8 cellular contexts compared by ENCODE assay signal in genomic region chr1:9490605-9491339, GRCh38. TPM values are rescaled to one million over a fixed set of nuclear protein-coding genes. Genes with fewer than 3 reads are reported as not detected.
DNase-seq lines count a peak whose midpoint lies in the region; ATAC-seq, FAIRE-seq and TF ChIP-seq lines count a peak whose summit lies in the region.

No MANE protein-coding gene starts in this region.

- no peak for ATAC-seq in GM21447 (IDR thresholded peaks at IDR 0.05; ENCODE audit: unreplicated experiment)

- no peak for TF ChIP-seq POLR2A in GM12891 (IDR thresholded peaks at IDR 0.05; ENCODE audit: low read depth, low read length)

- H3K36me3 ChIP-seq in bronchial epithelial cell (ENCODE audit: control insufficient read depth, insufficient read depth, low read length): no peaks in the 10 kb centered on the region

- DNase-seq in 8988T (peak; percentile 46), GM12891 (ENCODE audit: insufficient read length, low spot score) (peak; percentile 69), NCI-H2196 (lab: John Stamatoyannopoulos, UW; ENCODE audit: unreplicated experiment) (peak; percentile 86), bronchial epithelial cell (ENCODE audit: low read depth) (peak; percentile 59), iris pigment epithelial cell (ENCODE audit: low read depth) (peak; percentile 71)
- DNase-seq in activated CD4-positive, CD25-positive, alpha-beta regulatory T cell treated with anti-CD3 and anti-CD28 coated beads, Interleukin-2, amount 50 U/mL, for 16 hours (ENCODE audit: low read depth, low spot score): peak; percentile 69
- DNase-seq in stimulated activated CD4-positive, alpha-beta T cell treated with anti-CD3 and anti-CD28 coated beads, Interleukin-15, amount 100 ng/mL, for 24 hours: peak; percentile 89

- peak; percentile 94 for TF ChIP-seq CTCF in bronchial epithelial cell (IDR thresholded peaks at IDR 0.05; ENCODE audit: insufficient read depth, low read length, severe bottlenecking)

- no peak overlapping the region for H3K4me3 ChIP-seq in bronchial epithelial cell (ENCODE audit: low read depth, low read length)

- FAIRE-seq in GM12891 (lab: Jason Lieb, UNC) (peak; percentile 90), bronchial epithelial cell (lab: Jason Lieb, UNC) (peak; percentile 23)

- peaks cover 5% of the 10 kb centered on the region for H3K27me3 ChIP-seq in bronchial epithelial cell (ENCODE audit: control insufficient read depth, insufficient read depth, low read length)

TF ChIP-seq in GM12891, 5 proteins besides CTCF, POLR2A, EP300 and RAD21:
- TF ChIP-seq POLR2AphosphoS5 (IDR thresholded peaks at IDR 0.05; ENCODE audit: low read depth, low read length) (no peak), TAF1 (IDR thresholded peaks at IDR 0.05; ENCODE audit: low read depth, low read length) (no peak), POU2F2 (IDR thresholded peaks at IDR 0.05; ENCODE audit: low read depth, low read length) (no peak), SPI1 (IDR thresholded peaks at IDR 0.05; ENCODE audit: low read depth, low read length) (no peak), PAX5 (IDR thresholded peaks at IDR 0.05; ENCODE audit: insufficient read depth, low read length, severe bottlenecking) (no peak)

RNA-seq across cellular contexts. Expression of gene SLC25A33, which starts 48.5 kb away (rescaled TPM):
- 4.7 TPM for polyA plus RNA-seq in GM12891 (2012; ENCODE audit: low read depth, missing spikeins)
- total RNA-seq in bronchial epithelial cell: 4.7 and 9.5 TPM in 2 replicates
